Comparison of ENCODE assay signal across 2 cellular contexts in genomic region chrX:2785538-2785937, GRCh38.
TF ChIP-seq lines count a peak whose summit lies in the region.

No MANE protein-coding gene starts in this region.

TF ChIP-seq in K562, 482 proteins besides CTCF, POLR2A, EP300 and RAD21:
- TF ChIP-seq ZKSCAN3 (CRISPR knock-in tag; IDR thresholded peaks at IDR 0.05) (peak; percentile 98), ZFP1 (CRISPR knock-in tag; IDR thresholded peaks at IDR 0.05) (no peak)

TF ChIP-seq in H1, 55 proteins besides CTCF, POLR2A, EP300 and RAD21:
- TF ChIP-seq SP1 (IDR thresholded peaks at IDR 0.05; ENCODE audit: low read depth, low read length) = no peak
- TF ChIP-seq TBP (IDR thresholded peaks at IDR 0.05; ENCODE audit: low read depth, low read length) = no peak
- TF ChIP-seq MAX (IDR thresholded peaks at IDR 0.05) = no peak
- no peak for TF ChIP-seq KDM4A (IDR thresholded peaks at IDR 0.05; ENCODE audit: low read depth, low read length, severe bottlenecking)
- no peak for TF ChIP-seq SRF (IDR thresholded peaks at IDR 0.05; ENCODE audit: low read depth, low read length)
- TF ChIP-seq CHD1 (IDR thresholded peaks at IDR 0.05; ENCODE audit: low read depth, low read length) = no peak
- TF ChIP-seq KDM1A (IDR thresholded peaks at IDR 0.05; ENCODE audit: borderline replicate concordance, low read length) = no peak
- no peak for TF ChIP-seq YY1 (IDR thresholded peaks at IDR 0.05; ENCODE audit: low read depth, low read length)
- no peak for TF ChIP-seq RXRA (IDR thresholded peaks at IDR 0.05; ENCODE audit: insufficient read depth, low read depth, low read length)
- TF ChIP-seq BRCA1 (IDR thresholded peaks at IDR 0.05; ENCODE audit: low read depth, low read length) = no peak
- TF ChIP-seq TCF12 (IDR thresholded peaks at IDR 0.05; ENCODE audit: low read depth, low read length) = no peak
- no peak for TF ChIP-seq CBX8 (IDR thresholded peaks at IDR 0.05; ENCODE audit: borderline replicate concordance, low read depth, low read length)
- no peak for TF ChIP-seq SP4 (IDR thresholded peaks at IDR 0.05; ENCODE audit: low read length)
- no peak for TF ChIP-seq GABPA (IDR thresholded peaks at IDR 0.05; ENCODE audit: borderline replicate concordance, insufficient read depth, low read length)
- no peak for TF ChIP-seq JUN (IDR thresholded peaks at IDR 0.05; ENCODE audit: low read depth, low read length)
- TF ChIP-seq POU5F1 (IDR thresholded peaks at IDR 0.05; ENCODE audit: low read depth, low read length) = no peak
